Comparison of ENCODE assay signal across 9 cellular contexts in genomic region chr13:31824705-31825512, GRCh38.
A peak's percentile ranks its signal among the peaks of the same experiment; 100 is the strongest.
DNase-seq lines count a peak whose midpoint lies in the region; ATAC-seq and TF ChIP-seq lines count a peak whose summit lies in the region.
"Had no signal": no experiment of that assay in that cellular context is flagged by ENCODE, and none has a peak within 500 bp of the region (broad histone marks: within the 10 kb centered on the region; RNA-seq: fewer than 3 reads in every experiment).

No MANE protein-coding gene starts in this region.

- peak in 2 of 3 experiments; percentile 9 to 19 for TF ChIP-seq CTCF in esophagus muscularis mucosa (IDR thresholded peaks at IDR 0.05)

- no peak overlapping the region for H3K27ac ChIP-seq in esophagus muscularis mucosa (replicated peaks in 1 of 4)
- H3K27ac ChIP-seq: thyroid gland had no signal

- TF ChIP-seq POLR2A in esophagus muscularis mucosa (IDR thresholded peaks at IDR 0.05; ENCODE audit: low read depth): no peak

- no peaks in the 10 kb centered on the region for H3K9me3 ChIP-seq in esophagus muscularis mucosa
- H3K9me3 ChIP-seq: thyroid gland had no signal

- no peaks in the 10 kb centered on the region for H3K36me3 ChIP-seq in esophagus muscularis mucosa
- H3K36me3 ChIP-seq: thyroid gland had no signal

- no peaks in the 10 kb centered on the region for H3K4me1 ChIP-seq in esophagus muscularis mucosa
- H3K4me1 ChIP-seq: thyroid gland had no signal

- DNase-seq in NCI-H2227 (lab: John Stamatoyannopoulos, UW; ENCODE audit: unreplicated experiment) (peak; percentile 29), NCI-H2227 treated with DMSO at 0.1 percent for 48 hours (lab: John Stamatoyannopoulos, UW) (no peak), NCI-H69 (lab: John Stamatoyannopoulos, UW) (peak; percentile 55), esophagus muscularis mucosa (ENCODE audit: extremely low spot score) (no peak), superior temporal gyrus (ENCODE audit: extremely low spot score) (peak; percentile 37), OCI-M2 (lab: John Stamatoyannopoulos, UW; ENCODE audit: unreplicated experiment) (no peak)
- DNase-seq: thyroid gland had no signal

- WGBS in esophagus muscularis mucosa: 89% methylated on average over 2 of the region's 3 CpGs

- H3K27me3 ChIP-seq in esophagus muscularis mucosa: no peaks in the 10 kb centered on the region
- H3K27me3 ChIP-seq: thyroid gland had no signal

- intact Hi-C loops in esophagus muscularis mucosa (cut with DNase I): no loop called here

- no peak overlapping the region for H3K4me3 ChIP-seq in esophagus muscularis mucosa
- H3K4me3 ChIP-seq: thyroid gland had no signal

- ATAC-seq in HG02884 (IDR thresholded peaks at IDR 0.05; ENCODE audit: unreplicated experiment): no peak
- no peak for ATAC-seq in HG03565 (IDR thresholded peaks at IDR 0.05; ENCODE audit: unreplicated experiment)

- TF ChIP-seq EP300 in esophagus muscularis mucosa (IDR thresholded peaks at IDR 0.05): no peak

Comparison
In these comparisons a context has a peak if more than half of its experiments do, and no peak if none do; other contexts are left out.
1. DNase-seq: peak in NCI-H2227 (single experiment), NCI-H69 (single experiment) and superior temporal gyrus (single experiment); none in NCI-H2227 treated with DMSO at 0.1 percent for 48 hours (single experiment), esophagus muscularis mucosa (single experiment) and OCI-M2 (single experiment).